12 cellular contexts compared by ENCODE assay signal in the genomic region with DNA sequence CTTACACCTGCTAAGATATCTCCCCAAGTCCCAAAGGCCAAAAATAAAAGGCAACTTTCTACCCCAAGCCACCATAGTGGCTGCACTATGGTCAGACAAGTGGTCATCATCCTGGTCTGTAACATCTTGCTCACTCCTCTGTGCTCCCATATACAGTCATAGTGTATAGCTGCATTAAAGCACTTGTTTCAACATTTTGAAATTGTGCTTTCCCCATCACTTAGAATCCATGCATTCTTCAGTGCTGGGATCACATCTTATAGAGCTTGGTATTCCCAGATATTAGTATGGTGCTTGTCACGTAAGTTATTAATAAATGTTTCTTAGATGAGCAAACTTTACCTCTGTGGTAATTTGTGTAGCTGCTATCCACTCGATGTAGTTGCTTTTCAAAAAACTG. TPM values are rescaled to one million over a fixed set of nuclear protein-coding genes. Genes with fewer than 3 reads are reported as not detected.
DNase-seq lines count a peak whose midpoint lies in the region; ATAC-seq and TF ChIP-seq lines count a peak whose summit lies in the region.
"Had no signal": no experiment of that assay in that cellular context is flagged by ENCODE, and none has a peak within 500 bp of the region (broad histone marks: within the 10 kb centered on the region; RNA-seq: fewer than 3 reads in every experiment).

No MANE protein-coding gene starts in this region.

- intact Hi-C loops in head of caudate nucleus (cut with DNase I), result no loop called here

- H3K4me2 ChIP-seq in BLaER1, result peak overlapping the region; percentile 78

- peaks cover 75% of the 10 kb centered on the region for H3K4me1 Mint-ChIP-seq in HFFc6 (ENCODE audit: low read depth)
- peaks cover 45% of the 10 kb centered on the region for H3K4me1 Mint-ChIP-seq in activated naive CD8-positive, alpha-beta T cell treated with anti-CD3 and anti-CD28 coated beads, Interleukin-2, amount 10 ng/mL, durations not matched to agents 7 days and 5 days

- H3K27me3 ChIP-seq in BLaER1, result no peaks in the 10 kb centered on the region
- H3K27me3 ChIP-seq: right lobe of liver had no signal

- H3K36me3 Mint-ChIP-seq in HFFc6 (ENCODE audit: low read depth), result peaks cover 31% of the 10 kb centered on the region
- peaks cover 24% of the 10 kb centered on the region for H3K36me3 Mint-ChIP-seq in activated naive CD8-positive, alpha-beta T cell treated with anti-CD3 and anti-CD28 coated beads, Interleukin-2, amount 10 ng/mL, durations not matched to agents 7 days and 5 days

- no peak for TF ChIP-seq CTCF in HFFc6 (IDR thresholded peaks at IDR 0.05)
- no peak for TF ChIP-seq CTCF in GM20000 (IDR thresholded peaks at IDR 0.05; ENCODE audit: extremely low read depth, missing control alignments)

- H3K4me3 Mint-ChIP-seq in HFFc6, result peak overlapping the region; percentile 62
- peak overlapping the region; percentile 60 for H3K4me3 Mint-ChIP-seq in activated naive CD8-positive, alpha-beta T cell treated with anti-CD3 and anti-CD28 coated beads, Interleukin-2, amount 10 ng/mL, durations not matched to agents 7 days and 5 days

- H3K9me3 Mint-ChIP-seq in HFFc6, result peaks cover 19% of the 10 kb centered on the region
- peaks cover 8% of the 10 kb centered on the region for H3K9me3 Mint-ChIP-seq in activated naive CD8-positive, alpha-beta T cell treated with anti-CD3 and anti-CD28 coated beads, Interleukin-2, amount 10 ng/mL, durations not matched to agents 7 days and 5 days

- H3K9me3 ChIP-seq in BLaER1, result peaks cover 7% of the 10 kb centered on the region; the same call in 1 of the 2 replicates
- H3K9me3 ChIP-seq: right lobe of liver had no signal

- peak; percentile 6 for ATAC-seq in activated naive CD8-positive, alpha-beta T cell treated with anti-CD3 and anti-CD28 coated beads, Interleukin-2, amount 10 ng/mL, durations not matched to agents 7 days and 5 days (ENCODE audit: low read depth)
- no peak for ATAC-seq in GM21576 (IDR thresholded peaks at IDR 0.05; ENCODE audit: unreplicated experiment)

- H3K27ac Mint-ChIP-seq in HFFc6, result peak overlapping the region; percentile 89
- H3K27ac Mint-ChIP-seq in activated naive CD8-positive, alpha-beta T cell treated with anti-CD3 and anti-CD28 coated beads, Interleukin-2, amount 10 ng/mL, durations not matched to agents 7 days and 5 days, result peak overlapping the region; percentile 84

- H3K27ac ChIP-seq in BLaER1, result no peak overlapping the region
- H3K27ac ChIP-seq: right lobe of liver, WERI-Rb-1 had no signal

- H4K20me1 ChIP-seq in BLaER1, result no peaks in the 10 kb centered on the region

- H3K4me3 ChIP-seq in BLaER1, result no peak overlapping the region
- H3K4me3 ChIP-seq: right lobe of liver had no signal

- no peaks in the 10 kb centered on the region for H3K36me3 ChIP-seq in BLaER1
- H3K36me3 ChIP-seq: right lobe of liver, WERI-Rb-1 had no signal

- POLR2A ChIA-PET in activated naive CD8-positive, alpha-beta T cell treated with anti-CD3 and anti-CD28 coated beads, Interleukin-2, amount 10 ng/mL, durations not matched to agents 7 days and 5 days (lab: Charles Lee), result interaction anchor here (0.6 to 3.9 kb wide), 2 partner anchors 20 to 40 kb away, joined by 4 to 22 read pairs; partner anchors contain the start of gene CDC42EP3

- no peaks in the 10 kb centered on the region; the same call in 1 of the 2 replicates for H3K27me3 Mint-ChIP-seq in HFFc6 (ENCODE audit: insufficient read depth)
- H3K27me3 Mint-ChIP-seq in activated naive CD8-positive, alpha-beta T cell treated with anti-CD3 and anti-CD28 coated beads, Interleukin-2, amount 10 ng/mL, durations not matched to agents 7 days and 5 days, result no peaks in the 10 kb centered on the region

- no peak overlapping the region for H3K9ac ChIP-seq in BLaER1

- DNase-seq in HFFc6, result peak; percentile 67
- no peak for DNase-seq in activated naive CD8-positive, alpha-beta T cell treated with anti-CD3 and anti-CD28 coated beads, Interleukin-2, amount 10 ng/mL, durations not matched to agents 7 days and 5 days
- peak; percentile 65 for DNase-seq in iris pigment epithelial cell (ENCODE audit: low read depth)
- no peak for DNase-seq in GM20000 (ENCODE audit: low spot score)
- DNase-seq in NCI-H2107 treated with DMSO at 0.1 percent for 48 hours (lab: John Stamatoyannopoulos, UW; ENCODE audit: unreplicated experiment), result no peak
- DNase-seq in head of caudate nucleus, result no peak
- DNase-seq: COR-L47, NCI-H146, right lobe of liver, WERI-Rb-1 had no signal

- peaks cover 58% of the 10 kb centered on the region for H3K4me1 ChIP-seq in BLaER1
- H3K4me1 ChIP-seq: right lobe of liver had no signal

RNA-seq across cellular contexts. Expression of gene CDC42EP3, which starts 40.4 kb away (rescaled TPM):
- 100 to 1,000 TPM; 159 to 248 (median 201) TPM for total RNA-seq in HFFc6 (2021; fragmentation: NEBNext Ultra II Directional; extraction: Animal tissue kit (Norgen Biotek cat#: 25700))
- 10 to 100 TPM; 39.5 to 40.1 TPM for total RNA-seq in activated naive CD8-positive, alpha-beta T cell treated with anti-CD3 and anti-CD28 coated beads, Interleukin-2, amount 10 ng/mL, durations not matched to agents 7 days and 5 days

Comparison
In these comparisons a context has a peak if more than half of its experiments do, and no peak if none do; other contexts are left out.
1. DNase-seq: peak in HFFc6 (single experiment) and iris pigment epithelial cell (single experiment); none in activated naive CD8-positive, alpha-beta T cell treated with anti-CD3 and anti-CD28 coated beads, Interleukin-2, amount 10 ng/mL, durations not matched to agents 7 days and 5 days (single experiment), GM20000 (single experiment), NCI-H2107 treated with DMSO at 0.1 percent for 48 hours (single experiment) and head of caudate nucleus (0 of 42).